1 cellular context compared by ENCODE assay signal in genomic region chr9:122125158-122125890, GRCh38.
TF ChIP-seq lines count a peak whose summit lies in the region.

No MANE protein-coding gene starts in this region.

TF ChIP-seq in HepG2, 621 proteins besides CTCF, POLR2A, EP300 and RAD21 (continued from another document and continues in another):
- TF ChIP-seq, protein P1, sequence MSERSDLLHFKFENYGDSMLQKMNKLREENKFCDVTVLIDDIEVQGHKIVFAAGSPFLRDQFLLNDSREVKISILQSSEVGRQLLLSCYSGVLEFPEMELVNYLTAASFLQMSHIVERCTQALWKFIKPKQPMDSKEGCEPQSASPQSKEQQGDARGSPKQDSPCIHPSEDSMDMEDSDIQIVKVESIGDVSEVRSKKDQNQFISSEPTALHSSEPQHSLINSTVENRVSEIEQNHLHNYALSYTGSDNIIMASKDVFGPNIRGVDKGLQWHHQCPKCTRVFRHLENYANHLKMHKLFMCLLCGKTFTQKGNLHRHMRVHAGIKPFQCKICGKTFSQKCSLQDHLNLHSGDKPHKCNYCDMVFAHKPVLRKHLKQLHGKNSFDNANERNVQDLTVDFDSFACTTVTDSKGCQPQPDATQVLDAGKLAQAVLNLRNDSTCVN (CRISPR knock-in tag; IDR thresholded peaks at IDR 0.05; ENCODE audit: borderline replicate concordance): no peak
- no peak for TF ChIP-seq ZNF772 (CRISPR knock-in tag; IDR thresholded peaks at IDR 0.05)
- TF ChIP-seq ZNF703 (CRISPR knock-in tag; IDR thresholded peaks at IDR 0.05; ENCODE audit: borderline replicate concordance): no peak
- TF ChIP-seq SPEN (CRISPR knock-in tag; IDR thresholded peaks at IDR 0.05; ENCODE audit: low read depth): 0 out of 2 replicates have a peak, but pooled peaks have one; percentile 30
- TF ChIP-seq ZNF430 (CRISPR knock-in tag; IDR thresholded peaks at IDR 0.05): no peak
- TF ChIP-seq ATF2 (CRISPR knock-in tag; IDR thresholded peaks at IDR 0.05): 0 out of 2 replicates have a peak, but pooled peaks have one; percentile 26
- TF ChIP-seq, protein P2, sequence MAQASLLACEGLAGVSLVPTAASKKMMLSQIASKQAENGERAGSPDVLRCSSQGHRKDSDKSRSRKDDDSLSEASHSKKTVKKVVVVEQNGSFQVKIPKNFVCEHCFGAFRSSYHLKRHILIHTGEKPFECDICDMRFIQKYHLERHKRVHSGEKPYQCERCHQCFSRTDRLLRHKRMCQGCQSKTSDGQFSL (CRISPR knock-in tag; IDR thresholded peaks at IDR 0.05): no peak
- TF ChIP-seq ZNF557 (CRISPR knock-in tag; IDR thresholded peaks at IDR 0.05): no peak
- no peak for TF ChIP-seq PHF5A (CRISPR knock-in tag; IDR thresholded peaks at IDR 0.05; ENCODE audit: low read depth, unreplicated experiment)
- no peak for TF ChIP-seq MIER3 (CRISPR knock-in tag; IDR thresholded peaks at IDR 0.05; ENCODE audit: borderline replicate concordance)
- no peak for TF ChIP-seq NCOA5 (CRISPR knock-in tag; IDR thresholded peaks at IDR 0.05)
- no peak for TF ChIP-seq NCOA2 (CRISPR knock-in tag; IDR thresholded peaks at IDR 0.05)
- no peak for TF ChIP-seq MYNN (CRISPR knock-in tag; IDR thresholded peaks at IDR 0.05; ENCODE audit: low read depth)
- no peak; the same call in 1 of the 2 replicates for TF ChIP-seq FOXK1 (CRISPR knock-in tag; IDR thresholded peaks at IDR 0.05; ENCODE audit: borderline replicate concordance, low read depth)
- no peak for TF ChIP-seq SOX13 (IDR thresholded peaks at IDR 0.05)
- TF ChIP-seq SOX13 (CRISPR knock-in tag; conservative IDR thresholded peaks at IDR 0.05 in 1 of 2, IDR thresholded peaks at IDR 0.05 in 1 of 2): no peak
- TF ChIP-seq SP1 (IDR thresholded peaks at IDR 0.05): no peak
- no peak for TF ChIP-seq SP1 (CRISPR knock-in tag; IDR thresholded peaks at IDR 0.05)
- no peak for TF ChIP-seq CSRNP2 (CRISPR knock-in tag; conservative IDR thresholded peaks at IDR 0.05; ENCODE audit: low read depth)
- TF ChIP-seq SAFB2 (CRISPR knock-in tag; IDR thresholded peaks at IDR 0.05; ENCODE audit: borderline replicate concordance, low read depth): no peak
- no peak for TF ChIP-seq ZNF367 (CRISPR knock-in tag; IDR thresholded peaks at IDR 0.05; ENCODE audit: borderline replicate concordance)
- TF ChIP-seq HOXA3 (CRISPR knock-in tag; IDR thresholded peaks at IDR 0.05): 0 out of 2 replicates have a peak, but pooled peaks have one; percentile 16
- TF ChIP-seq ZNF234 (CRISPR knock-in tag; conservative IDR thresholded peaks at IDR 0.05): no peak
- TF ChIP-seq, protein P3, sequence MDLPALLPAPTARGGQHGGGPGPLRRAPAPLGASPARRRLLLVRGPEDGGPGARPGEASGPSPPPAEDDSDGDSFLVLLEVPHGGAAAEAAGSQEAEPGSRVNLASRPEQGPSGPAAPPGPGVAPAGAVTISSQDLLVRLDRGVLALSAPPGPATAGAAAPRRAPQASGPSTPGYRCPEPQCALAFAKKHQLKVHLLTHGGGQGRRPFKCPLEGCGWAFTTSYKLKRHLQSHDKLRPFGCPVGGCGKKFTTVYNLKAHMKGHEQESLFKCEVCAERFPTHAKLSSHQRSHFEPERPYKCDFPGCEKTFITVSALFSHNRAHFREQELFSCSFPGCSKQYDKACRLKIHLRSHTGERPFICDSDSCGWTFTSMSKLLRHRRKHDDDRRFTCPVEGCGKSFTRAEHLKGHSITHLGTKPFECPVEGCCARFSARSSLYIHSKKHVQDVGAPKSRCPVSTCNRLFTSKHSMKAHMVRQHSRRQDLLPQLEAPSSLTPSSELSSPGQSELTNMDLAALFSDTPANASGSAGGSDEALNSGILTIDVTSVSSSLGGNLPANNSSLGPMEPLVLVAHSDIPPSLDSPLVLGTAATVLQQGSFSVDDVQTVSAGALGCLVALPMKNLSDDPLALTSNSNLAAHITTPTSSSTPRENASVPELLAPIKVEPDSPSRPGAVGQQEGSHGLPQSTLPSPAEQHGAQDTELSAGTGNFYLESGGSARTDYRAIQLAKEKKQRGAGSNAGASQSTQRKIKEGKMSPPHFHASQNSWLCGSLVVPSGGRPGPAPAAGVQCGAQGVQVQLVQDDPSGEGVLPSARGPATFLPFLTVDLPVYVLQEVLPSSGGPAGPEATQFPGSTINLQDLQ (CRISPR knock-in tag; IDR thresholded peaks at IDR 0.05): no peak
- no peak for TF ChIP-seq ZNF282 (IDR thresholded peaks at IDR 0.05; ENCODE audit: partially characterized antibody)
- no peak for TF ChIP-seq HOXA7 (CRISPR knock-in tag; IDR thresholded peaks at IDR 0.05)
- TF ChIP-seq ZNF468 (CRISPR knock-in tag; IDR thresholded peaks at IDR 0.05): no peak
- no peak; the same call in 1 of the 2 replicates for TF ChIP-seq ZFP90 (CRISPR knock-in tag; IDR thresholded peaks at IDR 0.05; ENCODE audit: borderline replicate concordance)
- TF ChIP-seq ZNF333 (CRISPR knock-in tag; IDR thresholded peaks at IDR 0.05; ENCODE audit: borderline replicate concordance): no peak
- 0 out of 2 replicates have a peak, but pooled peaks have one; percentile 26 for TF ChIP-seq ISL2 (CRISPR knock-in tag; IDR thresholded peaks at IDR 0.05)
- peak; percentile 36; the same call in 1 of the 2 replicates for TF ChIP-seq RXRA (CRISPR knock-in tag; IDR thresholded peaks at IDR 0.05)
- TF ChIP-seq DNMT1 (CRISPR knock-in tag; IDR thresholded peaks at IDR 0.05): 0 out of 2 replicates have a peak, but pooled peaks have one; percentile 22
- peak; percentile 46; the same call in 1 of the 2 replicates for TF ChIP-seq FOXC1 (CRISPR knock-in tag; IDR thresholded peaks at IDR 0.05; ENCODE audit: borderline replicate concordance)
- no peak for TF ChIP-seq NFRKB (IDR thresholded peaks at IDR 0.05)
- TF ChIP-seq PAF1 (CRISPR knock-in tag; IDR thresholded peaks at IDR 0.05): no peak
- no peak for TF ChIP-seq SRSF1 (optimal IDR thresholded peaks at IDR 0.05; ENCODE audit: low read depth, low read length)
- TF ChIP-seq ZNF781 (CRISPR knock-in tag; IDR thresholded peaks at IDR 0.05; ENCODE audit: borderline replicate concordance, not compliant biosample characterization): peak; percentile 61
- TF ChIP-seq NFYC (CRISPR knock-in tag; IDR thresholded peaks at IDR 0.05): no peak
- peak; percentile 30 for TF ChIP-seq TEAD3 (CRISPR knock-in tag; optimal IDR thresholded peaks at IDR 0.05; ENCODE audit: borderline replicate concordance)
- no peak for TF ChIP-seq ZNF749 (CRISPR knock-in tag; IDR thresholded peaks at IDR 0.05; ENCODE audit: borderline replicate concordance)
- no peak for TF ChIP-seq KDM1A (CRISPR knock-in tag; IDR thresholded peaks at IDR 0.05)
- TF ChIP-seq RBM39 (IDR thresholded peaks at IDR 0.05; ENCODE audit: low read depth, low read length, poor library complexity, severe bottlenecking): no peak
- TF ChIP-seq, protein P4, sequence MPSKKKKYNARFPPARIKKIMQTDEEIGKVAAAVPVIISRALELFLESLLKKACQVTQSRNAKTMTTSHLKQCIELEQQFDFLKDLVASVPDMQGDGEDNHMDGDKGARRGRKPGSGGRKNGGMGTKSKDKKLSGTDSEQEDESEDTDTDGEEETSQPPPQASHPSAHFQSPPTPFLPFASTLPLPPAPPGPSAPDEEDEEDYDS (CRISPR knock-in tag; IDR thresholded peaks at IDR 0.05): no peak
- TF ChIP-seq ZBTB4 (CRISPR knock-in tag; IDR thresholded peaks at IDR 0.05; ENCODE audit: borderline replicate concordance): no peak
- TF ChIP-seq SMAD9 (CRISPR knock-in tag; IDR thresholded peaks at IDR 0.05): no peak
- no peak for TF ChIP-seq PLRG1 (conservative IDR thresholded peaks at IDR 0.05)
- TF ChIP-seq TAF15 (IDR thresholded peaks at IDR 0.05; ENCODE audit: low read depth, low read length, poor library complexity, severe bottlenecking): no peak
- no peak for TF ChIP-seq GPBP1L1 (CRISPR knock-in tag; IDR thresholded peaks at IDR 0.05)
- TF ChIP-seq ZBTB7A (CRISPR knock-in tag; IDR thresholded peaks at IDR 0.05): no peak
- no peak for TF ChIP-seq HOXA5 (CRISPR knock-in tag; IDR thresholded peaks at IDR 0.05)
- no peak for TF ChIP-seq ZNF337 (CRISPR knock-in tag; IDR thresholded peaks at IDR 0.05; ENCODE audit: borderline replicate concordance, low read depth)
